ENCODE assay signal across 17 cellular contexts in the genomic region with DNA sequence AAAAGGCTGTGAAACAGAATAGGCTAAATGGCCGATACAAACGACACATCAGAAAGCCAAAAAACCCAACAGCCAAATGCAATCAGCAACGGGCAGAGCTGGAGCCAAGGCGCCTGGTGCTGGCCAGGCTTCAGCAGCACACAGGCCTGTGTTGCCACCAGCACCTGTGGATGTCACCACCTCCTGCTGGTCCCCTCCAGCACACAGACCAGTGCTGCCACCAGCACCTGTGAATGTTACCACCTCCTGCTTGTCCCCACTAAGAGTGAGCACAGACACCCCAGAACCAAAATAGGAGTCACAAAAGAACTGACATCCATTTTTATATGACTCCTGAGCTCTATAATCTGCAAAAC. TPM values are rescaled to one million over a fixed set of nuclear protein-coding genes. Genes with fewer than 3 reads are reported as not detected.
DNase-seq lines count a peak whose midpoint lies in the region; TF ChIP-seq lines count a peak whose summit lies in the region.
"Had no signal": no experiment of that assay in that cellular context is flagged by ENCODE, and none has a peak within 500 bp of the region (broad histone marks: within the 10 kb centered on the region; RNA-seq: fewer than 3 reads in every experiment).

No MANE protein-coding gene starts in this region.

- intact Hi-C loops in Caco-2 (cut with micrococcal nuclease; ENCODE audit: unreplicated experiment), result loop anchor here (2.0 kb wide), 1 partner anchor 52 kb away; no protein-coding TSS in a partner anchor

- H3K36me3 Mint-ChIP-seq in Caco-2 (ENCODE audit: insufficient read depth, unreplicated experiment), result peaks cover 6% of the 10 kb centered on the region
- H3K36me3 Mint-ChIP-seq: naive B cell had no signal

- H3K9me3 Mint-ChIP-seq in Caco-2 (ENCODE audit: unreplicated experiment), result no peaks in the 10 kb centered on the region
- H3K9me3 Mint-ChIP-seq: activated T-cell treated with anti-CD3 and anti-CD28 coated beads, Interleukin-2, amount 50 U/mL, for 24 hours; naive B cell had no signal

- H3K4me3 ChIP-seq in Caco-2 (ENCODE audit: low read depth, low read length), result no peak overlapping the region
- peak overlapping the region in 1 of 3 donors; percentile 13 for H3K4me3 ChIP-seq in skeletal muscle tissue (ENCODE audit: low read length in 3 of 3)
- H3K4me3 ChIP-seq: thyroid gland had no signal

- no peaks in the 10 kb centered on the region for H3K27me3 Mint-ChIP-seq in Caco-2 (ENCODE audit: insufficient read depth, unreplicated experiment)
- H3K27me3 Mint-ChIP-seq: activated T-cell treated with anti-CD3 and anti-CD28 coated beads, Interleukin-2, amount 50 U/mL, for 24 hours had no signal

- no peak for TF ChIP-seq CTCF in Caco-2 (IDR thresholded peaks at IDR 0.05; ENCODE audit: insufficient read depth in 1 of 2, low read depth in 1 of 2, low read length in 1 of 2, severe bottlenecking in 1 of 2, unreplicated experiment in 1 of 2)

- POLR2A ChIA-PET in Caco-2 (lab: Charles Lee), result no interaction called here

- no peaks in the 10 kb centered on the region for H3K36me3 ChIP-seq in Caco-2 (ENCODE audit: control insufficient read depth, insufficient read depth, low read length)
- H3K36me3 ChIP-seq in skeletal muscle tissue (ENCODE audit: control insufficient read depth in 3 of 3, insufficient read depth in 3 of 3, low read length in 3 of 3), result no peaks in the 10 kb centered on the region
- H3K36me3 ChIP-seq: thyroid gland had no signal

- H3K9me3 ChIP-seq in Caco-2 (no peaks in the 10 kb centered on the region), skeletal muscle tissue (ENCODE audit: control insufficient read depth in 3 of 3, low read length in 3 of 3) (no peaks in the 10 kb centered on the region)
- H3K9me3 ChIP-seq: thyroid gland had no signal

- no TSS peak for BruUV-seq in Caco-2 (replicated peaks; lab: Mats Ljungman, UMichigan)

- DNase-seq in Caco-2 (no peak), cerebellum (ENCODE audit: low spot score) (peak; percentile 79), hippocampal formation (lab: John Stamatoyannopoulos, UW) (no peak), T-helper 1 cell (no peak), retina (no peak), NCI-H1092 treated with DMSO at 0.1 percent for 48 hours (lab: John Stamatoyannopoulos, UW) (no peak)
- DNase-seq: activated T-cell treated with anti-CD3 and anti-CD28 coated beads, Interleukin-2, amount 50 U/mL, for 24 hours; cortex of kidney; H7; left colon; naive B cell; NCI-H2081; NCI-H526 treated with DMSO at 0.1 percent for 48 hours; PC-3; thyroid gland had no signal

- no peak overlapping the region for H3K4me3 Mint-ChIP-seq in Caco-2 (ENCODE audit: unreplicated experiment)
- H3K4me3 Mint-ChIP-seq: activated T-cell treated with anti-CD3 and anti-CD28 coated beads, Interleukin-2, amount 50 U/mL, for 24 hours; naive B cell had no signal

- peaks cover 31% of the 10 kb centered on the region for H3K4me1 ChIP-seq in Caco-2
- H3K4me1 ChIP-seq in skeletal muscle tissue (ENCODE audit: control insufficient read depth in 3 of 3, insufficient read depth in 3 of 3, low read length in 3 of 3), result peaks cover 35 to 76% (median 46%) of the 10 kb centered on the region in 3 donors
- H3K4me1 ChIP-seq: thyroid gland had no signal

- H3K27ac Mint-ChIP-seq in Caco-2 (ENCODE audit: unreplicated experiment), result peak overlapping the region; percentile 75
- H3K27ac Mint-ChIP-seq: activated T-cell treated with anti-CD3 and anti-CD28 coated beads, Interleukin-2, amount 50 U/mL, for 24 hours; naive B cell had no signal

- H3K27me3 ChIP-seq in Caco-2 (replicated peaks; ENCODE audit: control insufficient read depth, insufficient read depth, low read length) (no peaks in the 10 kb centered on the region), layer of hippocampus (ENCODE audit: control insufficient read depth, insufficient read depth, low read length) (no peaks in the 10 kb centered on the region), skeletal muscle tissue (ENCODE audit: control insufficient read depth in 3 of 3, insufficient read depth in 3 of 3, low read length in 3 of 3) (no peaks in the 10 kb centered on the region)
- H3K27me3 ChIP-seq: thyroid gland had no signal

- H3K27ac ChIP-seq in layer of hippocampus (ENCODE audit: low read depth, low read length) (peak overlapping the region; percentile 48), skeletal muscle tissue (ENCODE audit: low read depth, low read length) (peak overlapping the region; percentile 53)
- H3K27ac ChIP-seq: thyroid gland had no signal

- CTCF ChIA-PET in Caco-2 (lab: Charles Lee), result no interaction called here

- H3K9ac ChIP-seq in skeletal muscle tissue (ENCODE audit: low read depth in 1 of 3, low read length in 3 of 3), result peak overlapping the region in 2 of 3 donors; percentile 28 to 47

- peaks cover 28% of the 10 kb centered on the region for H3K4me1 Mint-ChIP-seq in Caco-2 (ENCODE audit: low read depth, unreplicated experiment)
- H3K4me1 Mint-ChIP-seq: naive B cell had no signal

RNA-seq across cellular contexts. Expression of gene SORBS1, which starts 42.1 kb away (rescaled TPM):
- total RNA-seq in Caco-2 (2022) (39.3 and 44.1 TPM in 2 replicates), cerebellum (114 TPM), skeletal muscle tissue (66.8 TPM)
